Comparison of ENCODE assay signal across 11 cellular contexts in the genomic region with DNA sequence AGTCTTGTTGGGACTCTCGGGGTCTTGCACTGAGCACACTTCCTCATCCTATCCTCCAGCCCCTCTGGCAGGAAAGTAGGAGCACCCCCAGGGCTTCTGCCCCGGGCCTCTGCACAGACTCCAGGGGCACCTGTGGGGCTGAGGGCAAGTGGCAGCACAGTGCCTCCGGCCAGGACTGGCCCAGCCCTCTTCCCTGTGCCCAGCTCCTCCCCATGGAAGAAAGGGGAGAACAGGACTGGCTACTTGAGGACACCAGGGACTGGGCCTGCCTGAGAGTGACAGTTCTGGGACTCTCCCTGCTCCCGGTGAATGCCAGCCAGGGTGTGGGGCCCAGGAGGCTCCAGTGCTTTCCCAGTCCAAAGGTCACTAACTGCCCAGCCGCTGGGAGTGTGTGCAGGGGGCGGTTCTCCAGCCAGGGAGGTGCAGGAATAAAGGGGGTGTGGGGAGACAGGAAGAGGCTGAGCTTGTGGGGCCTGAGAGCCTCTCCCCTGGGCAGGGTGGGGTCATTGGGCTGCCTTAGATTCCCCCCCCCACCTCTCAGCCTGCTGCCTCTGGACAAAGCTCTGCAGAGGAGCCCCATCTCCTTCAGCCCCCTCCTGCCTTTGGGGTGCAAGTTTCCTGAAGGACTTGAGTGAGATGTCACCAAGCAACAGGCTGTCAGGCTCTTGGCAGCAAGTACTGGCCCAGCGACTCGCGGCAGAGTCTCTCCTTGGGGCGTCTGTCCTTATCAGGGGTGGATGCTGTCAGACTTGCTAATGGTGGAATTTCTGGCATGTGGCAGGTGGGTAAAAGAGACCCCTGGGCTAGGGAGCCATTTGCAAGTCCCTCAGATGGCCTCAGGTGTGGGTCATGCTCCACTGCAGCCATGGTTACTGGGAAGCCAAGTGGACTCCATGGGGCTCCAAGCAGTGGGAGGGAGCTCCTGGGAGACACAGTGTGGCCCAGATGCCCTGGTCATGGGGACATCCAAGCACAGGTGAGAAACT. TPM values are rescaled to one million over a fixed set of nuclear protein-coding genes. Genes with fewer than 3 reads are reported as not detected.
DNase-seq lines count a peak whose midpoint lies in the region; ATAC-seq and TF ChIP-seq lines count a peak whose summit lies in the region.
"Had no signal": no experiment of that assay in that cellular context is flagged by ENCODE, and none has a peak within 500 bp of the region (broad histone marks: within the 10 kb centered on the region; RNA-seq: fewer than 3 reads in every experiment).

No MANE protein-coding gene starts in this region.

- DNase-seq in Calu3 (peak; percentile 97), NCI-H2196 treated with DMSO at 0.1 percent for 48 hours (lab: John Stamatoyannopoulos, UW; ENCODE audit: unreplicated experiment) (peak; percentile 75), esophagus muscularis mucosa (ENCODE audit: extremely low spot score) (no peak), neuronal stem cell (ENCODE audit: low spot score) (no peak), glutamatergic neuron (no peak), Ammon's horn (ENCODE audit: low spot score) (no peak)
- DNase-seq: activated CD4-positive, alpha-beta T cell treated with anti-CD3 and anti-CD28 coated beads for 48 hours; dermis blood vessel endothelial cell; NCI-H1092 had no signal

- no peak overlapping the region for H3K4ac ChIP-seq in neuronal stem cell (ENCODE audit: low read length)

- peaks cover 34 to 47% (median 43%) of the 10 kb centered on the region in 4 donors for H3K4me1 ChIP-seq in esophagus muscularis mucosa
- H3K4me1 ChIP-seq in neuronal stem cell (ENCODE audit: control insufficient read depth in 2 of 2, insufficient read depth in 1 of 2, low read depth in 1 of 2, low read length in 2 of 2), result peaks cover 10 to 19% of the 10 kb centered on the region in 2 donors

- H3K36me3 ChIP-seq in esophagus muscularis mucosa, result no peaks in the 10 kb centered on the region
- no peaks in the 10 kb centered on the region for H3K36me3 ChIP-seq in neuronal stem cell (replicated peaks in 1 of 2; ENCODE audit: control insufficient read depth in 2 of 2, insufficient read depth in 2 of 2, low read length in 2 of 2)

- CTCF ChIA-PET in Calu3 (lab: Charles Lee), result interaction anchor here (0.7 to 2.5 kb wide), 10 partner anchors 14 to 95 kb away, joined by 3 to 16 read pairs (median 4); a partner anchor contains a TSS

- H4K8ac ChIP-seq in neuronal stem cell (ENCODE audit: low read depth, low read length), result peak overlapping the region; percentile 52

- WGBS in esophagus muscularis mucosa, result 56% methylated on average over 7 of the region's 10 CpGs
- WGBS in neuronal stem cell (ENCODE audit: extremely low coverage in 2 of 2, insufficient read length in 2 of 2, insufficient replicate concordance in 1 of 2), 2 donors, result no CpG with 5 or more reads among the region's 10 CpGs

- H3K18ac ChIP-seq in neuronal stem cell (ENCODE audit: low read length), result peak overlapping the region; percentile 22

- H3K4me1 Mint-ChIP-seq in Calu3 (ENCODE audit: low read depth, unreplicated experiment), result peaks cover 73% of the 10 kb centered on the region
- peaks cover 3% of the 10 kb centered on the region for H3K4me1 Mint-ChIP-seq in glutamatergic neuron (ENCODE audit: low read depth, unreplicated experiment)

- peak overlapping the region; percentile 57 for H3K23ac ChIP-seq in neuronal stem cell (ENCODE audit: low read depth, low read length, poor library complexity)

- intact Hi-C loops in Calu3 (cut with micrococcal nuclease; ENCODE audit: unreplicated experiment) (loop anchor here (1.0 kb wide), 1 partner anchor 69 kb away; no protein-coding TSS in a partner anchor), esophagus muscularis mucosa (cut with DNase I) (no loop called here)

- H3K27ac ChIP-seq in esophagus muscularis mucosa (replicated peaks in 1 of 4), result peak overlapping the region; percentile 1 to 38 (median 30)
- no peak overlapping the region for H3K27ac ChIP-seq in neuronal stem cell (replicated peaks; ENCODE audit: low read length)

- no peak overlapping the region for H2BK15ac ChIP-seq in neuronal stem cell (ENCODE audit: low read length)

- no peak overlapping the region for H3K9ac ChIP-seq in neuronal stem cell (ENCODE audit: low read depth, low read length, poor library complexity)

- no peak overlapping the region for H3K14ac ChIP-seq in neuronal stem cell (ENCODE audit: low read length)

- TF ChIP-seq EP300 in esophagus muscularis mucosa (IDR thresholded peaks at IDR 0.05), result no peak

- H3K36me3 Mint-ChIP-seq in Calu3 (ENCODE audit: insufficient read depth, unreplicated experiment), result peaks cover 68% of the 10 kb centered on the region
- no peaks in the 10 kb centered on the region for H3K36me3 Mint-ChIP-seq in glutamatergic neuron (ENCODE audit: unreplicated experiment)

- H3K27me3 ChIP-seq in esophagus muscularis mucosa, result no peaks in the 10 kb centered on the region
- H3K27me3 ChIP-seq in neuronal stem cell (ENCODE audit: control insufficient read depth in 3 of 3, insufficient read depth in 3 of 3, low read depth in 1 of 3, low read length in 3 of 3), result no peaks in the 10 kb centered on the region

- no peak overlapping the region for H4K91ac ChIP-seq in neuronal stem cell (ENCODE audit: low read depth, low read length, poor library complexity)

- H3K9me3 Mint-ChIP-seq in Calu3 (ENCODE audit: low read depth, unreplicated experiment) (no peaks in the 10 kb centered on the region), glutamatergic neuron (ENCODE audit: unreplicated experiment) (peaks cover 2% of the 10 kb centered on the region)

- TF ChIP-seq CTCF in Calu3 (IDR thresholded peaks at IDR 0.05; ENCODE audit: unreplicated experiment) (no peak), esophagus muscularis mucosa (IDR thresholded peaks at IDR 0.05) (no peak), glutamatergic neuron (IDR thresholded peaks at IDR 0.05; ENCODE audit: partially characterized antibody, unreplicated experiment) (no peak)

- ATAC-seq in HG02571 (IDR thresholded peaks at IDR 0.05; ENCODE audit: unreplicated experiment), result no peak
- no peak for ATAC-seq in HG03521 (IDR thresholded peaks at IDR 0.05; ENCODE audit: unreplicated experiment)

- TF ChIP-seq POLR2A in esophagus muscularis mucosa (IDR thresholded peaks at IDR 0.05; ENCODE audit: low read depth), result no peak

- H3K4me3 Mint-ChIP-seq in Calu3 (ENCODE audit: low read depth, unreplicated experiment) (peak overlapping the region; percentile 68), glutamatergic neuron (ENCODE audit: unreplicated experiment) (no peak overlapping the region)

- H3K4me2 ChIP-seq in neuronal stem cell (ENCODE audit: insufficient read depth, low read length, poor library complexity, severe bottlenecking), result no peak overlapping the region

- H3K9me3 ChIP-seq in esophagus muscularis mucosa (no peaks in the 10 kb centered on the region), neuronal stem cell (replicated peaks in 1 of 2; ENCODE audit: control insufficient read depth in 2 of 2, insufficient read depth in 1 of 2, low read depth in 1 of 2, low read length in 2 of 2) (no peaks in the 10 kb centered on the region)

- H3K27me3 Mint-ChIP-seq in Calu3 (ENCODE audit: unreplicated experiment) (no peaks in the 10 kb centered on the region), glutamatergic neuron (ENCODE audit: unreplicated experiment) (peaks cover 6% of the 10 kb centered on the region)

- H2AK5ac ChIP-seq in neuronal stem cell (ENCODE audit: low read depth, low read length), result no peak overlapping the region

- H2BK12ac ChIP-seq in neuronal stem cell (ENCODE audit: low read length), result no peak overlapping the region

- H2AFZ ChIP-seq in neuronal stem cell (ENCODE audit: low read length), result peak overlapping the region; percentile 87

- H3K27ac Mint-ChIP-seq in Calu3 (ENCODE audit: unreplicated experiment) (peak overlapping the region; percentile 75), glutamatergic neuron (ENCODE audit: unreplicated experiment) (no peak overlapping the region)

- H2BK120ac ChIP-seq in neuronal stem cell (ENCODE audit: low read depth, low read length), result no peak overlapping the region

- H3K4me3 ChIP-seq in esophagus muscularis mucosa (peak overlapping the region in 3 of 4 donors; percentile 19 to 39 (median 24)), neuronal stem cell (ENCODE audit: low read length in 2 of 2) (no peak overlapping the region)

- no peak overlapping the region for H2BK5ac ChIP-seq in neuronal stem cell (ENCODE audit: low read length)

- TSS peak; percentile 9 for BruUV-seq in Calu3 (replicated peaks; lab: Mats Ljungman, UMichigan)

- no peaks in the 10 kb centered on the region for H3K79me1 ChIP-seq in neuronal stem cell (ENCODE audit: low read depth, low read length)

RNA-seq across cellular contexts. Expression of a gene that starts 19.1 kb away (rescaled TPM):
- 93.4 and 128 TPM in 2 replicates for total RNA-seq in Calu3 (2022)
- total RNA-seq in esophagus muscularis mucosa, result 10 to 100 TPM; 55.5 to 95.5 (median 77.1) TPM
- 1.5 TPM for polyA plus RNA-seq in neuronal stem cell (2013, experiment 1 of 2)
- 1.3 TPM for polyA plus RNA-seq in neuronal stem cell (2013, experiment 2 of 2)
- 2.1 TPM for total RNA-seq in glutamatergic neuron (ENCODE audit: unreplicated experiment)

Comparison
In these comparisons a context has a peak if more than half of its experiments do, and no peak if none do; other contexts are left out.
1. DNase-seq: peak in Calu3 (single experiment) and NCI-H2196 treated with DMSO at 0.1 percent for 48 hours (single experiment); none in esophagus muscularis mucosa (single experiment), neuronal stem cell (single experiment), glutamatergic neuron (single experiment) and Ammon's horn (single experiment).
2. H3K4me3 ChIP-seq: peak in esophagus muscularis mucosa (3 of 4); none in neuronal stem cell (0 of 2).
3. RNA of a gene that starts 19.1 kb away (total RNA-seq): 93.4 to 128 TPM in Calu3 and 55.5 to 95.5 TPM in esophagus muscularis mucosa; 2.1 TPM in glutamatergic neuron (single experiment); every median in the first group is over 10 times any median in the second.